In the genomic region with DNA sequence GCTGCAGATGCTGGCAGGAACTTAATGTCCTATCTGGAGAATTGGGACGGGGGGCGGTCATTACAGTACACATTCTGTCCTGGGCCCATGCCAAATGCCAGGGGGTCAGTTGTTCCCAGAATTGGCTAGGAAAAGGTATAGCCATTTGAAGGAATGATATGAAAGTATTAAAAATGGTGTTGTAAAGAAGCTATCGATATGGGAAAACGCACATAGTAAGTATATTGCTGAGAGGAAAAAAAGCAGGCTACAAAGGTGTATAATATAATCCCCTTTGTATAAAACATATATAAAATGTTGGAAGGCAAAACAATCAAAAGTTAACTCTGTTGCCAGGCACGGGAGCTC, we compare ENCODE assay signal across 9 cellular contexts. TPM values are rescaled to one million over a fixed set of nuclear protein-coding genes. Genes with fewer than 3 reads are reported as not detected.
DNase-seq lines count a peak whose midpoint lies in the region; ATAC-seq and TF ChIP-seq lines count a peak whose summit lies in the region.
"Had no signal": no experiment of that assay in that cellular context is flagged by ENCODE, and none has a peak within 500 bp of the region (broad histone marks: within the 10 kb centered on the region; RNA-seq: fewer than 3 reads in every experiment).

No MANE protein-coding gene starts in this region.

- H3K4me3 ChIP-seq in liver (ENCODE audit: low read depth in 1 of 3, low read length in 3 of 3) (peak overlapping the region in 2 of 3 donors; percentile 50 to 60), thymus (ENCODE audit: low read length) (peak overlapping the region; percentile 61)

- H3K9me3 ChIP-seq in liver (ENCODE audit: control insufficient read depth in 4 of 4, low read length in 3 of 4) = no peaks in the 10 kb centered on the region
- H3K9me3 ChIP-seq in thymus (ENCODE audit: control insufficient read depth) = no peaks in the 10 kb centered on the region

- no peak for ATAC-seq in activated naive CD8-positive, alpha-beta T cell treated with anti-CD3 and anti-CD28 coated beads, Interleukin-2, amount 50 U/mL, for 24 hours
- ATAC-seq in GM21390 (IDR thresholded peaks at IDR 0.05; ENCODE audit: unreplicated experiment) = no peak

- H3K9ac ChIP-seq in liver (ENCODE audit: low read depth in 1 of 2, low read length in 2 of 2) = peak overlapping the region; percentile 26 to 55

- 44% methylated on average over 5 of the region's 5 CpGs for WGBS in liver
- 29% methylated on average over 5 of the region's 5 CpGs for WGBS in thymus

- peak overlapping the region; percentile 94 for H3K4me3 Mint-ChIP-seq in activated CD4-positive, alpha-beta T cell treated with anti-CD3 and anti-CD28 coated beads, Interleukin-2, amount 10 ng/mL, durations not matched to agents 24 days and 14 days
- H3K4me3 Mint-ChIP-seq in activated naive CD8-positive, alpha-beta T cell treated with anti-CD3 and anti-CD28 coated beads, Interleukin-2, amount 50 U/mL, for 24 hours = peak overlapping the region; percentile 81

- peak overlapping the region; percentile 85 for H3K27ac Mint-ChIP-seq in activated CD4-positive, alpha-beta T cell treated with anti-CD3 and anti-CD28 coated beads, Interleukin-2, amount 10 ng/mL, durations not matched to agents 24 days and 14 days
- H3K27ac Mint-ChIP-seq in activated naive CD8-positive, alpha-beta T cell treated with anti-CD3 and anti-CD28 coated beads, Interleukin-2, amount 50 U/mL, for 24 hours = peak overlapping the region; percentile 63

- peaks cover 18% of the 10 kb centered on the region for H3K36me3 Mint-ChIP-seq in activated CD4-positive, alpha-beta T cell treated with anti-CD3 and anti-CD28 coated beads, Interleukin-2, amount 10 ng/mL, durations not matched to agents 24 days and 14 days (ENCODE audit: low read depth)
- peaks cover 20% of the 10 kb centered on the region for H3K36me3 Mint-ChIP-seq in activated naive CD8-positive, alpha-beta T cell treated with anti-CD3 and anti-CD28 coated beads, Interleukin-2, amount 50 U/mL, for 24 hours (ENCODE audit: low read depth)

- H3K9me3 Mint-ChIP-seq in activated CD4-positive, alpha-beta T cell treated with anti-CD3 and anti-CD28 coated beads, Interleukin-2, amount 10 ng/mL, durations not matched to agents 24 days and 14 days = peaks cover 13% of the 10 kb centered on the region
- H3K9me3 Mint-ChIP-seq in activated naive CD8-positive, alpha-beta T cell treated with anti-CD3 and anti-CD28 coated beads, Interleukin-2, amount 50 U/mL, for 24 hours = no peaks in the 10 kb centered on the region

- H3K27me3 ChIP-seq in liver (ENCODE audit: control insufficient read depth in 4 of 4, insufficient read depth in 4 of 4, low read length in 3 of 4) (no peaks in the 10 kb centered on the region), thymus (ENCODE audit: control insufficient read depth, insufficient read depth) (no peaks in the 10 kb centered on the region)

- H3K4me1 ChIP-seq in liver (ENCODE audit: control insufficient read depth in 4 of 4, insufficient read depth in 4 of 4, low read length in 3 of 4) = peaks cover 5 to 30% (median 19%) of the 10 kb centered on the region in 4 donors
- peaks cover 43% of the 10 kb centered on the region for H3K4me1 ChIP-seq in thymus (ENCODE audit: control insufficient read depth, insufficient read depth, low read length)

- peak overlapping the region in 1 of 2 donors; percentile 31 for H3K27ac ChIP-seq in liver (ENCODE audit: low read depth in 1 of 2, low read length in 2 of 2)
- H3K27ac ChIP-seq in thymus (ENCODE audit: low read depth) = no peak overlapping the region

- peaks cover 49% of the 10 kb centered on the region for H3K4me1 Mint-ChIP-seq in activated CD4-positive, alpha-beta T cell treated with anti-CD3 and anti-CD28 coated beads, Interleukin-2, amount 10 ng/mL, durations not matched to agents 24 days and 14 days
- H3K4me1 Mint-ChIP-seq in activated naive CD8-positive, alpha-beta T cell treated with anti-CD3 and anti-CD28 coated beads, Interleukin-2, amount 50 U/mL, for 24 hours = peaks cover 46% of the 10 kb centered on the region

- TF ChIP-seq CTCF in liver (IDR thresholded peaks at IDR 0.05; ENCODE audit: low read depth, low read length, missing input control) = no peak

- intact Hi-C loops in activated CD4-positive, alpha-beta T cell treated with anti-CD3 and anti-CD28 coated beads, Interleukin-2, amount 10 ng/mL, durations not matched to agents 24 days and 14 days (cut with micrococcal nuclease) = no loop called here

- no peaks in the 10 kb centered on the region for H3K36me3 ChIP-seq in liver (ENCODE audit: control insufficient read depth in 4 of 4, insufficient read depth in 3 of 4, low read depth in 1 of 4, low read length in 3 of 4)
- H3K36me3 ChIP-seq in thymus (ENCODE audit: control insufficient read depth, insufficient read depth) = peaks cover 11% of the 10 kb centered on the region

- H3K27me3 Mint-ChIP-seq in activated CD4-positive, alpha-beta T cell treated with anti-CD3 and anti-CD28 coated beads, Interleukin-2, amount 10 ng/mL, durations not matched to agents 24 days and 14 days = peaks cover 1% of the 10 kb centered on the region
- peaks cover 2% of the 10 kb centered on the region for H3K27me3 Mint-ChIP-seq in activated naive CD8-positive, alpha-beta T cell treated with anti-CD3 and anti-CD28 coated beads, Interleukin-2, amount 50 U/mL, for 24 hours

- DNase-seq in activated CD4-positive, alpha-beta T cell treated with anti-CD3 and anti-CD28 coated beads, Interleukin-2, amount 10 ng/mL, durations not matched to agents 24 days and 14 days = no peak
- DNase-seq in activated CD4-positive, alpha-beta T cell treated with anti-CD3 and anti-CD28 coated beads for 1 hour = no peak
- no peak for DNase-seq in activated naive CD8-positive, alpha-beta T cell treated with anti-CD3 and anti-CD28 coated beads, Interleukin-2, amount 50 U/mL, for 24 hours
- no peak for DNase-seq in H4 (ENCODE audit: low spot score)
- DNase-seq in mucosa of gallbladder (ENCODE audit: low spot score) = no peak

- no peak for TF ChIP-seq RAD21 in liver (IDR thresholded peaks at IDR 0.05)

TF ChIP-seq in liver, 16 proteins besides CTCF, POLR2A, EP300 and RAD21 (continues in another document):
- TF ChIP-seq, protein P1, sequence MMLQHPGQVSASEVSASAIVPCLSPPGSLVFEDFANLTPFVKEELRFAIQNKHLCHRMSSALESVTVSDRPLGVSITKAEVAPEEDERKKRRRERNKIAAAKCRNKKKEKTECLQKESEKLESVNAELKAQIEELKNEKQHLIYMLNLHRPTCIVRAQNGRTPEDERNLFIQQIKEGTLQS (IDR thresholded peaks at IDR 0.05) = no peak
- TF ChIP-seq TAF1 (conservative IDR thresholded peaks at IDR 0.05) (no peak), RXRA (IDR thresholded peaks at IDR 0.05) (no peak), HNF4G (IDR thresholded peaks at IDR 0.05) (no peak), NR2F2 (IDR thresholded peaks at IDR 0.05) (no peak), EGR1 (IDR thresholded peaks at IDR 0.05; ENCODE audit: low read depth in 2 of 2) (no peak), FOXA1 (IDR thresholded peaks at IDR 0.05) (no peak), YY1 (IDR thresholded peaks at IDR 0.05) (no peak), GABPA (IDR thresholded peaks at IDR 0.05 in 1 of 2, conservative IDR thresholded peaks at IDR 0.05 in 1 of 2) (no peak), FOXA2 (IDR thresholded peaks at IDR 0.05) (no peak), JUND (IDR thresholded peaks at IDR 0.05) (no peak)

RNA-seq across cellular contexts. Expression of gene ARHGEF39, which starts 0.5 kb away (rescaled TPM):
- 9.9 and 10.8 TPM in 2 replicates for total RNA-seq in activated CD4-positive, alpha-beta T cell treated with anti-CD3 and anti-CD28 coated beads, Interleukin-2, amount 10 ng/mL, durations not matched to agents 24 days and 14 days
- total RNA-seq in liver (1 to 10 TPM in 1 of 2 donors, under 1 TPM in 1; under 0.01 to 7.4 TPM), mucosa of gallbladder (6.4 TPM)
- polyA plus RNA-seq in liver (under 1 TPM; 0.74 TPM), thymus (1.5 TPM)
- 16.9 and 44.9 TPM in 2 replicates for total RNA-seq in H4 (2014; rRNA removed; shearing (Covaris generic))

RNA-seq across cellular contexts. Expression of gene CCDC107, which starts 7.4 kb away (rescaled TPM):
- 20.8 and 21.8 TPM in 2 replicates for total RNA-seq in activated CD4-positive, alpha-beta T cell treated with anti-CD3 and anti-CD28 coated beads, Interleukin-2, amount 10 ng/mL, durations not matched to agents 24 days and 14 days
- total RNA-seq in liver (1 to 10 TPM; 5.4 to 6.7 TPM), mucosa of gallbladder (59.2 TPM)
- polyA plus RNA-seq in liver (10 to 100 TPM; 14.2 to 20.2 TPM), thymus (43.2 TPM)
- total RNA-seq in H4 (2014; rRNA removed; shearing (Covaris generic)) = 6.3 and 7.9 TPM in 2 replicates

RNA-seq across cellular contexts. Expression of gene RMRP, which starts 7.6 kb away (rescaled TPM):
- total RNA-seq in activated CD4-positive, alpha-beta T cell treated with anti-CD3 and anti-CD28 coated beads, Interleukin-2, amount 10 ng/mL, durations not matched to agents 24 days and 14 days = 5,949 and 6,301 TPM in 2 replicates
- total RNA-seq in liver (over 10,000 TPM in 1 of 2 donors, 1,000 to 10,000 TPM in 1; 5,304 to 67,037 TPM), mucosa of gallbladder (17,824 TPM)
- polyA plus RNA-seq in liver (10 to 100 TPM in 1 of 2 donors, 1 to 10 TPM in 1; 5.3 to 50.9 TPM), thymus (13.0 TPM)
- total RNA-seq in H4 (2014; rRNA removed; shearing (Covaris generic)) = 4,639 and 15,849 TPM in 2 replicates

RNA-seq across cellular contexts. Expression of gene CA9, which starts 8.3 kb away (rescaled TPM):
- total RNA-seq in activated CD4-positive, alpha-beta T cell treated with anti-CD3 and anti-CD28 coated beads, Interleukin-2, amount 10 ng/mL, durations not matched to agents 24 days and 14 days = 0.52 and 0.82 TPM in 2 replicates
- under 1 TPM; 0.47 to 0.67 TPM for total RNA-seq in liver
- 1 to 10 TPM in 1 of 2 donors, under 1 TPM in 1; 0.93 to 2.2 TPM for polyA plus RNA-seq in liver
- polyA plus RNA-seq in thymus = 0.50 TPM
- 1.3 and 2.1 TPM in 2 replicates for total RNA-seq in H4 (2014; rRNA removed; shearing (Covaris generic))
- 777 TPM for total RNA-seq in mucosa of gallbladder
- total RNA-seq: Daoy had no signal

RNA-seq across cellular contexts. Expression of gene SIT1, which starts 14.7 kb away (rescaled TPM):
- 80.4 and 81.8 TPM in 2 replicates for total RNA-seq in activated CD4-positive, alpha-beta T cell treated with anti-CD3 and anti-CD28 coated beads, Interleukin-2, amount 10 ng/mL, durations not matched to agents 24 days and 14 days
- total RNA-seq in liver (1 to 10 TPM in 1 of 2 donors, under 1 TPM in 1; 0.25 to 1.1 TPM), mucosa of gallbladder (2.7 TPM)
- polyA plus RNA-seq in liver (under 1 TPM; 0.17 to 0.44 TPM), thymus (42.2 TPM)
- total RNA-seq in H4 (2014; rRNA removed; shearing (Covaris generic)) = not detected in 2 replicates
- total RNA-seq: Daoy had no signal
